In the genomic region with DNA sequence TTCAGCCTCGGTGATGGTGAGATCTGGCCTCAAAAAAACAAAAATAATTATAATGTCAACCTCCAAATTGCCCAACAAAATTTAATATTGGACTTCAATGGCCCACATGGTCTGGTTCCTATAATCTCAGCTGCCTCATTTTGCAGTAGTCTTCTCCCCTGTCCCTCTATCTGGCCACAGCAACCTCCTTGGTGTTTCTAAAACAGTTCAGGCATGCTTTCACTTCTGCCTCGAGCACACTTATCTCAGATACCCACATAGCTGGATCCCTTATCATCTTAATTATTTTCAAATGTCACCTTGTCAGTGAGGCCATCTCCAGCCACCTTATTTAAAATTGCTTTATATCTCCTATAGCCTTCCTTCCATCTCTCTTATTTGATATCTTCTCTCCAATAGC, we compare ENCODE assay signal across 35 cellular contexts.
"Had no signal": no experiment of that assay in that cellular context is flagged by ENCODE, and none has a peak within 500 bp of the region (broad histone marks: within the 10 kb centered on the region; RNA-seq: fewer than 3 reads in every experiment).

No MANE protein-coding gene starts in this region.

- H3K4me3 ChIP-seq: MG63 had no signal

- H3K27me3 ChIP-seq: MG63 had no signal

- DNase-seq: Karpas-422, Kasumi-1, KG1, MG63, MM.1S, MV-4-11, NCI-H1048, NCI-H1092, NCI-H1092 treated with DMSO at 0.1 percent for 48 hours, NCI-H1105, NCI-H1105 treated with DMSO at 0.1 percent for 48 hours, NCI-H1417, NCI-H1417 treated with DMSO at 0.1 percent for 48 hours, NCI-H1436, NCI-H1436 treated with DMSO at 0.1 percent for 48 hours, NCI-H146, NCI-H1694, NCI-H1694 treated with DMSO at 0.1 percent for 48 hours, NCI-H187, NCI-H187 treated with DMSO at 0.1 percent for 48 hours, NCI-H1930, NCI-H2029, NCI-H2029 treated with DMSO at 0.1 percent for 48 hours, NCI-H2081, NCI-H2081 treated with DMSO at 0.1 percent for 48 hours, NCI-H2107, NCI-H2171, NCI-H2171 treated with DMSO at 0.1 percent for 48 hours, NCI-H2227 treated with DMSO at 0.1 percent for 48 hours, NCI-H226, NCI-H345, NCI-H446, NCI-H446 treated with DMSO at 0.1 percent for 48 hours, NCI-H510A had no signal

- H3K27ac ChIP-seq: KMS-11 had no signal

- H3K36me3 ChIP-seq: MG63 had no signal

- H3K9me3 ChIP-seq: MG63 had no signal

- H3K4me2 ChIP-seq: KMS-11 had no signal

- H3K9ac ChIP-seq: KMS-11 had no signal
